In the genomic region with DNA sequence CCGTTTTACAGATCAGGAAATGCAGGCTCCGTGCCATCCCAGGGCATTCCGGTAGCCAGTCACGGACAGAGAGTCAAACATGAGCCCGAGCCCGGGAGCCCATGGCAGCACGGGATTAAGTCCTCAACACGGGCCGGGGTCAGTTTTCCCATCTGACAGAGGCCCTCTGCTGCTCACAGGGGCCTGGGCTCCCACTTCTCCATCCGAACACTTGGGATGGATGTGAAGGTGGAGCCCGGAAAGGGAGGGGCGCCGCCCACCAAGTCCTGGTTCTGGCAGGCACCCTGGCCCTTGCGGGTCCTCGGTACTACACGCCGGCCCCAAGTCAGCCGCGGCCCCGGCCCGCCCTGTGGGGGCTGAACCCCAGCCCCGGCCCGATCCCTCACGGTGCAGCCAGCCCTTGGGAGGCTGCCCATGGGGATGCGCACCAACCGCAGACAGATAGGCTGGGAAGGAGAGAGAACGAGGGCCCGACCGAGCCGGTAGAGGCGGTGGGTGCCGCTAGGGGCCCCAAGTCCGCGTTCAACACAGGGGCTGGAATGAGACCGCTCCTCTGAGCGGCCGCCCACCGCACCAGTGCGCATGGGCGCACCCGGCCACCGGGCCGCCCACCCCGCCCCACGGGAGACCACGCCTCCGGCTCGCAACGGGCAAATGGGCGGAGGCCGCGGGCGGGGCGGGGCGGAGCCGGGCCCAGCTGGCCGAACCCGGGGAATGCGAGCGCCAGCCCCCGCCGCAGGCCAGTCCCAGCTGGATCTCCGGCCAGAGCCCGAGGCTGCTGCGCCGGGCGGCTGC, we compare ENCODE assay signal across 8 cellular contexts. TPM values are rescaled to one million over a fixed set of nuclear protein-coding genes. Genes with fewer than 3 reads are reported as not detected.
DNase-seq lines count a peak whose midpoint lies in the region; ATAC-seq, FAIRE-seq and TF ChIP-seq lines count a peak whose summit lies in the region.

TSS of gene CAPN5 (plus strand) at position 743 of the 795 bp plus-strand sequence. CDS start 17,916 bp downstream, outside the sequence.

- H3K4me2 ChIP-seq in astrocyte (ENCODE audit: low read length) (peak within 1 kb of the TSS; percentile 95), hepatocyte (peak within 1 kb of the TSS; percentile 93)

- H3K4me3 Mint-ChIP-seq in T-helper 2 cell treated with Interferon-gamma antibody and Interleukin-4, amounts not matched to agents 5 μg/mL and 100 μg/mL, for 36 hours: peak within 1 kb of the TSS; percentile 88
- H3K4me3 Mint-ChIP-seq in astrocyte (ENCODE audit: unreplicated experiment): peak within 1 kb of the TSS; percentile 84

- H3K27me3 ChIP-seq in astrocyte (ENCODE audit: insufficient read depth, low read length) (no peaks in the 10 kb centered on the region), hepatocyte (no peaks in the 10 kb centered on the region)

- H3K9ac ChIP-seq in astrocyte (ENCODE audit: low read length): peak within 1 kb of the TSS; percentile 78

- peaks cover 5% of the 10 kb centered on the region for H3K4me1 Mint-ChIP-seq in T-helper 2 cell treated with Interferon-gamma antibody and Interleukin-4, amounts not matched to agents 5 μg/mL and 100 μg/mL, for 36 hours (ENCODE audit: low read depth)
- H3K4me1 Mint-ChIP-seq in astrocyte (ENCODE audit: low read depth, unreplicated experiment): peaks cover 2% of the 10 kb centered on the region

- H3K9me3 Mint-ChIP-seq in T-helper 2 cell treated with Interferon-gamma antibody and Interleukin-4, amounts not matched to agents 5 μg/mL and 100 μg/mL, for 36 hours: no peaks in the 10 kb centered on the region
- H3K9me3 Mint-ChIP-seq in astrocyte (ENCODE audit: unreplicated experiment): no peaks in the 10 kb centered on the region

- H3K4me1 ChIP-seq in astrocyte (ENCODE audit: insufficient read depth, low read length) (peaks cover 7% of the 10 kb centered on the region), hepatocyte (ENCODE audit: insufficient read depth) (peaks cover 33% of the 10 kb centered on the region)

- WGBS in hepatocyte (ENCODE audit: low lambda C conversion rate, missing lambda C conversion rate): 2% methylated on average over 46 of the region's 67 CpGs

- H3K27ac ChIP-seq in astrocyte (ENCODE audit: low read depth, low read length) (peak within 1 kb of the TSS; percentile 55), hepatocyte (peak within 1 kb of the TSS; percentile 97)

- H2AFZ ChIP-seq in astrocyte (ENCODE audit: low read depth, low read length) (peak within 1 kb of the TSS; percentile 96), hepatocyte (peak within 1 kb of the TSS; percentile 92)

- H3K36me3 ChIP-seq in astrocyte (ENCODE audit: insufficient read depth, low read length) (no peaks in the 10 kb centered on the region), hepatocyte (replicated peaks; ENCODE audit: insufficient read depth, low read depth) (no peaks in the 10 kb centered on the region)

- TF ChIP-seq POLR2A in GM15510 (IDR thresholded peaks at IDR 0.05; ENCODE audit: borderline replicate concordance, extremely low read depth, insufficient read length): peak; percentile 43

- H3K79me2 ChIP-seq in astrocyte (ENCODE audit: insufficient read depth, low read length) (peaks cover 26% of the 10 kb centered on the region), hepatocyte (peaks cover 42% of the 10 kb centered on the region)

- H3K4me3 ChIP-seq in astrocyte (ENCODE audit: insufficient read depth, low read depth, low read length) (peak within 1 kb of the TSS; percentile 66), hepatocyte (peak within 1 kb of the TSS; percentile 93)

- no peak within 1 kb of the TSS for H3K27ac Mint-ChIP-seq in T-helper 2 cell treated with Interferon-gamma antibody and Interleukin-4, amounts not matched to agents 5 μg/mL and 100 μg/mL, for 36 hours
- peak within 1 kb of the TSS; percentile 92 for H3K27ac Mint-ChIP-seq in astrocyte (ENCODE audit: unreplicated experiment)

- H3K27me3 Mint-ChIP-seq in T-helper 2 cell treated with Interferon-gamma antibody and Interleukin-4, amounts not matched to agents 5 μg/mL and 100 μg/mL, for 36 hours (ENCODE audit: low read depth): peaks cover 22% of the 10 kb centered on the region
- H3K27me3 Mint-ChIP-seq in astrocyte (ENCODE audit: low read depth, unreplicated experiment): peaks cover 10% of the 10 kb centered on the region

- no peaks in the 10 kb centered on the region for H3K9me2 ChIP-seq in hepatocyte (replicated peaks; ENCODE audit: insufficient read depth)

- H3K36me3 Mint-ChIP-seq in T-helper 2 cell treated with Interferon-gamma antibody and Interleukin-4, amounts not matched to agents 5 μg/mL and 100 μg/mL, for 36 hours (ENCODE audit: low read depth): no peaks in the 10 kb centered on the region
- no peaks in the 10 kb centered on the region for H3K36me3 Mint-ChIP-seq in astrocyte (ENCODE audit: low read depth, unreplicated experiment)

- TF ChIP-seq CTCF in astrocyte (IDR thresholded peaks at IDR 0.05; ENCODE audit: insufficient read depth, low read depth, low read length) (peak; percentile 6), hepatocyte (IDR thresholded peaks at IDR 0.05; ENCODE audit: poor library complexity) (peak; percentile 30)

- H3K9me3 ChIP-seq in astrocyte (ENCODE audit: insufficient read depth, low read depth, low read length) (no peaks in the 10 kb centered on the region), hepatocyte (ENCODE audit: low read depth) (no peaks in the 10 kb centered on the region)

- peak; percentile 88 for DNase-seq in NCI-H146 (lab: John Stamatoyannopoulos, UW)
- peak; percentile 87 for DNase-seq in T-helper 2 cell treated with Interferon-gamma antibody and Interleukin-4, amounts not matched to agents 5 μg/mL and 100 μg/mL, for 36 hours (ENCODE audit: low spot score)
- peak; percentile 80 for DNase-seq in astrocyte (ENCODE audit: low read depth)
- peak; percentile 97 for DNase-seq in hepatocyte (ENCODE audit: low spot score)
- peak; percentile 95 for DNase-seq in retina
- DNase-seq in NK-92 treated with Interleukin-12 subunit alpha and Interleukin-12 subunit beta, amount 100 ng/mL, for 24 hours (lab: John Stamatoyannopoulos, UW): no peak

- ATAC-seq in HG02840 (IDR thresholded peaks at IDR 0.05; ENCODE audit: low FRiP score, unreplicated experiment): peak; percentile 84

- FAIRE-seq in astrocyte (lab: Jason Lieb, UNC): no peak

- H4K20me1 ChIP-seq in astrocyte (ENCODE audit: insufficient read depth, low read length) (peaks cover 39% of the 10 kb centered on the region), hepatocyte (ENCODE audit: insufficient read depth, poor library complexity, severe bottlenecking) (no peaks in the 10 kb centered on the region)

RNA-seq across cellular contexts. Expression of gene CAPN5, which starts in this region (rescaled TPM):
- 13.1 and 17.4 TPM in 2 replicates for total RNA-seq in astrocyte
- 25.2 and 29.1 TPM in 2 replicates for total RNA-seq in hepatocyte
- polyA plus RNA-seq in hepatocyte: 28.8 and 34.6 TPM in 2 replicates
